In the genomic region with DNA sequence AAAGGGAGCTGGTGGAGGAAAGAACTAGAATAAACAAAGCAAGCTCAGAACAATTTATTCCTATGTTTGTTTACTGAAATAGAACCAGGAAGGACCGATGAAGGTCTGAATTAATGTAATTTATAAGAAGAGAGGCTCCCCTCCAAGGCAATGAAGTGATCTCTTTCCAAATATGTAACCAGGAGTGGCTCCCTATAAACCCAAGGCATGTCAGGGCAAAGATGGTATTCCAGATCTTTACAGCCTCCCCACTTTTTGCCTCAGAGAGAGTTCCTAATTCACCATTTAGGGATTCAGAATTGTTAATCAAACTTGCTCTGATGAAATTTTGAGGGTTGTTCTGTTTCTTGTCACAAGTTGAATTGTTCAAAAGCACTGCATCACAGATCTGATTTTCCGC, we compare ENCODE assay signal across 16 cellular contexts.
"Had no signal": no experiment of that assay in that cellular context is flagged by ENCODE, and none has a peak within 500 bp of the region (broad histone marks: within the 10 kb centered on the region; RNA-seq: fewer than 3 reads in every experiment).

No MANE protein-coding gene starts in this region.

- DNase-seq: activated effector memory CD4-positive, alpha-beta T cell treated with anti-CD3 and anti-CD28 coated beads, Interleukin-2, amount 50 U/mL, for 16 hours; activated T-cell treated with anti-CD3 and anti-CD28 coated beads, Interleukin-2, amount 50 U/mL, for 24 hours; heart right ventricle; kidney glomerular epithelial cell; lower lobe of right lung; naive thymus-derived CD8-positive, alpha-beta T cell; stimulated activated CD4-positive, alpha-beta T cell treated with anti-CD3 and anti-CD28 coated beads, Interleukin-4, amount 100 ng/mL, for 1 hour; stimulated activated CD8-positive, alpha-beta memory T cell treated with anti-CD3 and anti-CD28 coated beads, Interleukin-4, amount 100 ng/mL, for 48 hours; stimulated activated naive CD8-positive, alpha-beta T cell treated with anti-CD3 and anti-CD28 coated beads, Interleukin-15, Interleukin-2, amounts not matched to agents 100 U/mL and 50 U/mL, for 24 hours; T-helper 2 cell; upper lobe of right lung had no signal

- H3K9me3 ChIP-seq: heart right ventricle, lower lobe of right lung, testis, upper lobe of right lung had no signal

- H3K27ac Mint-ChIP-seq: activated naive CD4-positive, alpha-beta T cell treated with anti-CD3 and anti-CD28 coated beads, Interleukin-2, amount 50 U/mL, for 72 hours; activated T-cell treated with anti-CD3 and anti-CD28 coated beads, Interleukin-2, amount 50 U/mL, for 24 hours; naive thymus-derived CD8-positive, alpha-beta T cell had no signal

- H3K4me1 ChIP-seq: foreskin keratinocyte, lower lobe of right lung, upper lobe of right lung had no signal

- H3K4me3 Mint-ChIP-seq: activated T-cell treated with anti-CD3 and anti-CD28 coated beads, Interleukin-2, amount 50 U/mL, for 24 hours; naive thymus-derived CD8-positive, alpha-beta T cell had no signal

- H3K4me3 ChIP-seq: heart right ventricle, lower lobe of right lung, testis, upper lobe of right lung had no signal

- H3K36me3 Mint-ChIP-seq: activated naive CD4-positive, alpha-beta T cell treated with anti-CD3 and anti-CD28 coated beads, Interleukin-2, amount 50 U/mL, for 72 hours; naive thymus-derived CD8-positive, alpha-beta T cell had no signal

- H3K27me3 Mint-ChIP-seq: activated T-cell treated with anti-CD3 and anti-CD28 coated beads, Interleukin-2, amount 50 U/mL, for 24 hours had no signal

- H3K27ac ChIP-seq: foreskin keratinocyte, lower lobe of right lung, upper lobe of right lung had no signal

- FAIRE-seq: bronchial epithelial cell, TTC549 had no signal

- H3K36me3 ChIP-seq: heart right ventricle, lower lobe of right lung, upper lobe of right lung had no signal

- H3K9me3 Mint-ChIP-seq: activated T-cell treated with anti-CD3 and anti-CD28 coated beads, Interleukin-2, amount 50 U/mL, for 24 hours had no signal

- H3K27me3 ChIP-seq: foreskin keratinocyte, heart right ventricle, testis, upper lobe of right lung had no signal
